In genomic region chr2:155350783-155351580, GRCh38 we compare ENCODE assay signal across 34 cellular contexts.
"Had no signal": no experiment of that assay in that cellular context is flagged by ENCODE, and none has a peak within 500 bp of the region (broad histone marks: within the 10 kb centered on the region; RNA-seq: fewer than 3 reads in every experiment).

No MANE protein-coding gene starts in this region.

- H3K27me3 Mint-ChIP-seq: activated CD4-positive, alpha-beta T cell treated with anti-CD3 and anti-CD28 coated beads, Interleukin-2, amount 10 ng/mL, durations not matched to agents 24 days and 14 days; activated CD8-positive, alpha-beta T cell treated with anti-CD3 and anti-CD28 coated beads for 36 hours; activated naive CD8-positive, alpha-beta T cell treated with anti-CD3 and anti-CD28 coated beads for 36 hours; activated T-helper 17 cell treated with anti-CD3 and anti-CD28 coated beads, Interleukin-2, amount 50 U/mL, for 72 hours had no signal

- H3K4me3 ChIP-seq: MG63, PC-9 had no signal

- H3K4me1 Mint-ChIP-seq: activated CD4-positive, alpha-beta T cell treated with anti-CD3 and anti-CD28 coated beads, Interleukin-2, amount 10 ng/mL, durations not matched to agents 24 days and 14 days; activated naive CD8-positive, alpha-beta T cell treated with anti-CD3 and anti-CD28 coated beads for 36 hours; activated T-helper 17 cell treated with anti-CD3 and anti-CD28 coated beads, Interleukin-2, amount 50 U/mL, for 72 hours had no signal

- H3K9me3 ChIP-seq: MG63 had no signal

- FAIRE-seq: RCC 7860 had no signal

- H3K4me3 Mint-ChIP-seq: activated CD4-positive, alpha-beta T cell treated with anti-CD3 and anti-CD28 coated beads, Interleukin-2, amount 10 ng/mL, durations not matched to agents 24 days and 14 days; activated CD8-positive, alpha-beta T cell treated with anti-CD3 and anti-CD28 coated beads for 36 hours; activated naive CD8-positive, alpha-beta T cell treated with anti-CD3 and anti-CD28 coated beads for 36 hours; activated T-cell treated with anti-CD3 and anti-CD28 coated beads, Interleukin-2, amount 50 U/mL, for 72 hours; activated T-helper 17 cell treated with anti-CD3 and anti-CD28 coated beads, Interleukin-2, amount 50 U/mL, for 72 hours had no signal

- H3K36me3 ChIP-seq: brain microvascular endothelial cell, MG63, WERI-Rb-1 had no signal

- H3K9me3 Mint-ChIP-seq: activated CD4-positive, alpha-beta T cell treated with anti-CD3 and anti-CD28 coated beads, Interleukin-2, amount 10 ng/mL, durations not matched to agents 24 days and 14 days; activated T-cell treated with anti-CD3 and anti-CD28 coated beads, Interleukin-2, amount 50 U/mL, for 72 hours; activated T-helper 17 cell treated with anti-CD3 and anti-CD28 coated beads, Interleukin-2, amount 50 U/mL, for 72 hours had no signal

- DNase-seq: activated CD4-positive, alpha-beta T cell treated with anti-CD3 and anti-CD28 coated beads, Interleukin-2, amount 10 ng/mL, durations not matched to agents 24 days and 14 days; activated CD4-positive, alpha-beta T cell treated with anti-CD3 and anti-CD28 coated beads, Interleukin-2, amount 50 U/mL, for 4 hours; activated CD8-positive, alpha-beta T cell treated with anti-CD3 and anti-CD28 coated beads for 36 hours; activated effector memory CD4-positive, alpha-beta T cell treated with anti-CD3 and anti-CD28 coated beads, Interleukin-2, amount 50 U/mL, for 16 hours; activated naive CD4-positive, alpha-beta T cell; activated naive CD4-positive, alpha-beta T cell treated with anti-CD3 and anti-CD28 coated beads, Interleukin-2, amount 50 U/mL, for 16 hours; activated naive CD8-positive, alpha-beta T cell treated with anti-CD3 and anti-CD28 coated beads for 36 hours; activated T-cell treated with anti-CD3 and anti-CD28 coated beads, Interleukin-2, amount 50 U/mL, for 1 hour; activated T-cell treated with anti-CD3 and anti-CD28 coated beads, Interleukin-2, amount 50 U/mL, for 72 hours; amniotic stem cell; aorta; brain microvascular endothelial cell; central memory CD4-positive, alpha-beta T cell; Kasumi-1; KG1; MG63; MV-4-11; NCI-H1092; NCI-H1417; NCI-H146; NCI-H187; NCI-H2029 treated with DMSO at 0.1 percent for 48 hours; NCI-H345; NCI-H524 treated with DMSO at 0.1 percent for 48 hours; PC-9; SW 1271; T-helper 1 cell; T-helper 2 cell; T-helper 9 cell; WERI-Rb-1 had no signal

- H3K27ac Mint-ChIP-seq: activated CD4-positive, alpha-beta T cell treated with anti-CD3 and anti-CD28 coated beads, Interleukin-2, amount 10 ng/mL, durations not matched to agents 24 days and 14 days; activated CD8-positive, alpha-beta T cell treated with anti-CD3 and anti-CD28 coated beads for 36 hours; activated naive CD8-positive, alpha-beta T cell treated with anti-CD3 and anti-CD28 coated beads for 36 hours; activated T-cell treated with anti-CD3 and anti-CD28 coated beads, Interleukin-2, amount 50 U/mL, for 72 hours; activated T-helper 17 cell treated with anti-CD3 and anti-CD28 coated beads, Interleukin-2, amount 50 U/mL, for 72 hours had no signal

- H3K27ac ChIP-seq: brain microvascular endothelial cell, PC-9, RWPE1, WERI-Rb-1 had no signal

- ATAC-seq: activated CD8-positive, alpha-beta T cell treated with anti-CD3 and anti-CD28 coated beads for 36 hours; activated T-cell treated with anti-CD3 and anti-CD28 coated beads, Interleukin-2, amount 50 U/mL, for 72 hours; activated T-helper 17 cell treated with anti-CD3 and anti-CD28 coated beads, Interleukin-2, amount 50 U/mL, for 72 hours; Right ventricle myocardium inferior had no signal

- H3K36me3 Mint-ChIP-seq: activated naive CD8-positive, alpha-beta T cell treated with anti-CD3 and anti-CD28 coated beads for 36 hours had no signal

- H3K27me3 ChIP-seq: brain microvascular endothelial cell, MG63 had no signal
